Comparison of ENCODE assay signal across 8 cellular contexts in genomic region chrX:100410083-100410590, GRCh38. TPM values are rescaled to one million over a fixed set of nuclear protein-coding genes. Genes with fewer than 3 reads are reported as not detected.
DNase-seq lines count a peak whose midpoint lies in the region; ATAC-seq and TF ChIP-seq lines count a peak whose summit lies in the region.

TSS of gene PCDH19 (minus strand) at chrX:100410273. CDS start at chrX:100408597, 1,676 bp downstream.

- H3K36me3 Mint-ChIP-seq in activated naive CD4-positive, alpha-beta T cell treated with anti-CD3 and anti-CD28 coated beads for 36 hours (ENCODE audit: low read depth), result no peaks in the 10 kb centered on the region

- under 1% methylated on average over 49 of the region's 49 CpGs for WGBS in urinary bladder

- H3K4me1 ChIP-seq in urinary bladder (ENCODE audit: insufficient read depth), result no peaks in the 10 kb centered on the region

- CTCF ChIA-PET in activated naive CD4-positive, alpha-beta T cell treated with anti-CD3 and anti-CD28 coated beads for 36 hours (lab: Charles Lee), result no interaction called here

- peak within 1 kb of the TSS; percentile 68 for H3K4me3 Mint-ChIP-seq in activated naive CD4-positive, alpha-beta T cell treated with anti-CD3 and anti-CD28 coated beads for 36 hours

- peaks cover 14% of the 10 kb centered on the region for H3K4me1 Mint-ChIP-seq in activated naive CD4-positive, alpha-beta T cell treated with anti-CD3 and anti-CD28 coated beads for 36 hours (ENCODE audit: low read depth)

- TF ChIP-seq CTCF in omental fat pad (IDR thresholded peaks at IDR 0.05) (no peak), GM13977 (IDR thresholded peaks at IDR 0.05; ENCODE audit: extremely low read depth, insufficient read depth, missing control alignments) (no peak)

- DNase-seq in DMS 273 treated with DMSO at 0.1 percent for 48 hours (lab: John Stamatoyannopoulos, UW) (peak; percentile 48), KBM-7 (peak; percentile 6), head of caudate nucleus (peak in 38 of 42 donors; percentile 13 to 75 (median 50)), omental fat pad (ENCODE audit: low spot score) (no peak), GM13977 (ENCODE audit: low spot score) (no peak), NCI-H1048 (lab: John Stamatoyannopoulos, UW) (no peak)
- DNase-seq in activated naive CD4-positive, alpha-beta T cell treated with anti-CD3 and anti-CD28 coated beads for 36 hours, result peak; percentile 55

- ATAC-seq in omental fat pad (ENCODE audit: low FRiP score), result peak; percentile 63

- peak within 1 kb of the TSS; percentile 46 for H3K4me3 ChIP-seq in urinary bladder (ENCODE audit: low read depth, low read length)

- no peak within 1 kb of the TSS for H3K27ac Mint-ChIP-seq in activated naive CD4-positive, alpha-beta T cell treated with anti-CD3 and anti-CD28 coated beads for 36 hours

- no peak within 1 kb of the TSS for H3K27ac ChIP-seq in urinary bladder (ENCODE audit: low read depth)

- in situ Hi-C loops in KBM-7 (cut with MboI; ENCODE audit: low pct_unique_long_range_greater_than_20kb, low sequenced_read_pairs) (no loop called here), GM13977 (cut with MboI; ENCODE audit: low pct_unique_long_range_greater_than_20kb, low sequenced_read_pairs, unreplicated experiment) (no loop called here)

- peaks cover 58% of the 10 kb centered on the region for H3K27me3 Mint-ChIP-seq in activated naive CD4-positive, alpha-beta T cell treated with anti-CD3 and anti-CD28 coated beads for 36 hours (ENCODE audit: low read depth)

- intact Hi-C loops in activated naive CD4-positive, alpha-beta T cell treated with anti-CD3 and anti-CD28 coated beads for 36 hours (cut with micrococcal nuclease), result no loop called here
- intact Hi-C loops in head of caudate nucleus (cut with DNase I), result no loop called here

- no peaks in the 10 kb centered on the region for H3K9me3 Mint-ChIP-seq in activated naive CD4-positive, alpha-beta T cell treated with anti-CD3 and anti-CD28 coated beads for 36 hours

- H3K36me3 ChIP-seq in urinary bladder (ENCODE audit: insufficient read depth), result no peaks in the 10 kb centered on the region

RNA-seq across cellular contexts. Expression of gene PCDH19, which starts in this region (rescaled TPM):
- total RNA-seq in activated naive CD4-positive, alpha-beta T cell treated with anti-CD3 and anti-CD28 coated beads for 36 hours, result not detected
- total RNA-seq in omental fat pad (1 to 10 TPM in 3 of 4 donors, under 1 TPM in 1; 0.74 to 4.3 (median 2.3) TPM), urinary bladder (6.9 TPM)
- polyA plus RNA-seq in urinary bladder, result 2.5 TPM

Comparison
In these comparisons a context has a peak if more than half of its experiments do, and no peak if none do; other contexts are left out.
1. Peak in DNase-seq in activated naive CD4-positive, alpha-beta T cell treated with anti-CD3 and anti-CD28 coated beads for 36 hours; RNA of the gene not detected or under 1 TPM.
2. DNase-seq: peak in DMS 273 treated with DMSO at 0.1 percent for 48 hours (single experiment), KBM-7 (single experiment) and head of caudate nucleus (38 of 42); none in omental fat pad (single experiment), GM13977 (single experiment) and NCI-H1048 (single experiment).